In genomic region chr11:3786781-3787428, GRCh38 we compare ENCODE assay signal across 12 cellular contexts. TPM values are rescaled to one million over a fixed set of nuclear protein-coding genes. Genes with fewer than 3 reads are reported as not detected.
DNase-seq lines count a peak whose midpoint lies in the region; ATAC-seq and TF ChIP-seq lines count a peak whose summit lies in the region.
"Had no signal": no experiment of that assay in that cellular context is flagged by ENCODE, and none has a peak within 500 bp of the region (broad histone marks: within the 10 kb centered on the region; RNA-seq: fewer than 3 reads in every experiment).

No MANE protein-coding gene starts in this region.

- H2AFZ ChIP-seq in smooth muscle cell (ENCODE audit: low read depth) (no peak overlapping the region), H9 (ENCODE audit: low read length) (no peak overlapping the region)

- H3K4me2 ChIP-seq in smooth muscle cell, result peak overlapping the region; percentile 43
- H3K4me2 ChIP-seq in H9 (ENCODE audit: insufficient read depth, insufficient read length, low read length), result no peak overlapping the region

- no peaks in the 10 kb centered on the region for H3K27me3 ChIP-seq in smooth muscle cell (ENCODE audit: low read depth)
- H3K27me3 ChIP-seq in H9 (ENCODE audit: insufficient read depth, low read length), result no peaks in the 10 kb centered on the region

- H3K4ac ChIP-seq in H9 (ENCODE audit: low read depth, low read length), result no peak overlapping the region

- WGBS in smooth muscle cell (ENCODE audit: low lambda C conversion rate), result 71% methylated on average over 8 of the region's 8 CpGs
- WGBS in H9 (ENCODE audit: extremely low coverage, insufficient read length, low lambda C conversion rate), result no CpG with 5 or more reads among the region's 8 CpGs

- H3K18ac ChIP-seq in H9 (ENCODE audit: insufficient read length, low read depth, low read length), result no peak overlapping the region

- H2BK12ac ChIP-seq in H9 (ENCODE audit: insufficient read length, low read depth, low read length), result no peak overlapping the region

- no peaks in the 10 kb centered on the region for H3K9me3 ChIP-seq in smooth muscle cell (replicated peaks; ENCODE audit: low read depth)
- H3K9me3 ChIP-seq in H9 (ENCODE audit: control insufficient read depth, low read depth, low read length), result no peaks in the 10 kb centered on the region

- DNase-seq in activated T-cell treated with anti-CD3 and anti-CD28 coated beads, Interleukin-2, amount 50 U/mL, for 24 hours, result peak; percentile 7
- DNase-seq in activated T-cell treated with anti-CD3 and anti-CD28 coated beads, Interleukin-2, amount 50 U/mL, for 4 hours, result no peak
- DNase-seq in WTC11 (ENCODE audit: low spot score), result no peak
- peak; percentile 13 for DNase-seq in fibroblast of the aortic adventitia (ENCODE audit: low read depth)
- DNase-seq in smooth muscle cell (lab: John Stamatoyannopoulos, UW; ENCODE audit: unreplicated experiment), result no peak
- no peak for DNase-seq in H9
- no peak for DNase-seq in DMS153 treated with DMSO at 0.1 percent for 48 hours (lab: John Stamatoyannopoulos, UW; ENCODE audit: unreplicated experiment)
- DNase-seq: activated gamma-delta T cell, erythroblast, KG1, NCI-H82 had no signal

- H2BK20ac ChIP-seq in H9 (ENCODE audit: low read depth, low read length, poor library complexity, severe bottlenecking), result no peak overlapping the region

- peaks cover 12% of the 10 kb centered on the region for H3K79me1 ChIP-seq in H9 (ENCODE audit: insufficient read depth, low read depth, low read length, poor library complexity, severe bottlenecking)

- no peaks in the 10 kb centered on the region for H3K27me3 Mint-ChIP-seq in activated T-cell treated with anti-CD3 and anti-CD28 coated beads, Interleukin-2, amount 50 U/mL, for 24 hours
- no peaks in the 10 kb centered on the region for H3K27me3 Mint-ChIP-seq in activated T-cell treated with anti-CD3 and anti-CD28 coated beads, Interleukin-2, amount 50 U/mL, for 4 hours (ENCODE audit: low read depth)
- H3K27me3 Mint-ChIP-seq in WTC11 (ENCODE audit: low read depth) (no peaks in the 10 kb centered on the region), H9 (ENCODE audit: low read depth) (no peaks in the 10 kb centered on the region)

- H4K91ac ChIP-seq in H9 (ENCODE audit: insufficient read length, low read depth, low read length), result no peak overlapping the region

- CTCF ChIA-PET in WTC11 (lab: Charles Lee), result interaction anchor here (0.9 kb wide), 1 partner anchor 20 kb away, joined by 3 read pairs; no protein-coding TSS in a partner anchor

- no peak overlapping the region for H4K8ac ChIP-seq in H9 (replicated peaks; ENCODE audit: insufficient read length, low read depth, low read length)

- H4K5ac ChIP-seq in H9 (ENCODE audit: insufficient read length, low read depth, low read length), result no peak overlapping the region

- no peak overlapping the region for H2BK5ac ChIP-seq in H9 (ENCODE audit: insufficient read length, low read length)

- H3K14ac ChIP-seq in H9 (ENCODE audit: insufficient read depth, low read length), result no peak overlapping the region

- no peak overlapping the region for H3K56ac ChIP-seq in H9 (ENCODE audit: insufficient read length, low read depth, low read length)

- no peaks in the 10 kb centered on the region for H3K36me3 ChIP-seq in smooth muscle cell (ENCODE audit: low read depth)

- TF ChIP-seq CTCF in WTC11 (IDR thresholded peaks at IDR 0.05), result no peak
- TF ChIP-seq CTCF in fibroblast of the aortic adventitia (IDR thresholded peaks at IDR 0.05; ENCODE audit: insufficient read depth, low read length), result no peak
- TF ChIP-seq CTCF in smooth muscle cell (IDR thresholded peaks at IDR 0.05; ENCODE audit: borderline replicate concordance, insufficient read depth, poor library complexity, severe bottlenecking), result no peak
- TF ChIP-seq CTCF in H9 (conservative IDR thresholded peaks at IDR 0.05), result no peak

- peaks cover 1% of the 10 kb centered on the region for H3F3A ChIP-seq in smooth muscle cell (ENCODE audit: low read depth)

- H3K4me3 ChIP-seq in fibroblast of the aortic adventitia (ENCODE audit: low read depth, low read length) (no peak overlapping the region), smooth muscle cell (no peak overlapping the region)

- no peak overlapping the region for H3K4me3 Mint-ChIP-seq in activated T-cell treated with anti-CD3 and anti-CD28 coated beads, Interleukin-2, amount 50 U/mL, for 24 hours
- H3K4me3 Mint-ChIP-seq in activated T-cell treated with anti-CD3 and anti-CD28 coated beads, Interleukin-2, amount 50 U/mL, for 4 hours, result no peak overlapping the region
- H3K4me3 Mint-ChIP-seq in WTC11 (no peak overlapping the region), H9 (no peak overlapping the region)

- no peak for ATAC-seq in activated T-cell treated with anti-CD3 and anti-CD28 coated beads, Interleukin-2, amount 50 U/mL, for 4 hours
- ATAC-seq in WTC11, result no peak
- ATAC-seq in HG03342 (IDR thresholded peaks at IDR 0.05; ENCODE audit: unreplicated experiment), result no peak

- no peak overlapping the region for H2AK5ac ChIP-seq in H9 (ENCODE audit: insufficient read length, low read length)

- H3K27ac ChIP-seq in smooth muscle cell (ENCODE audit: low read depth) (peak overlapping the region; percentile 52), H9 (ENCODE audit: insufficient read length, low read depth, low read length) (no peak overlapping the region)

- no peak overlapping the region for H2BK120ac ChIP-seq in H9 (ENCODE audit: low read depth, low read length, poor library complexity, severe bottlenecking)

- peaks cover 74% of the 10 kb centered on the region for H3K4me1 Mint-ChIP-seq in activated T-cell treated with anti-CD3 and anti-CD28 coated beads, Interleukin-2, amount 50 U/mL, for 24 hours (ENCODE audit: low read depth)
- peaks cover 70% of the 10 kb centered on the region for H3K4me1 Mint-ChIP-seq in activated T-cell treated with anti-CD3 and anti-CD28 coated beads, Interleukin-2, amount 50 U/mL, for 4 hours (ENCODE audit: low read depth)
- peaks cover 11% of the 10 kb centered on the region for H3K4me1 Mint-ChIP-seq in WTC11
- peaks cover 8% of the 10 kb centered on the region in 2 experiments for H3K4me1 Mint-ChIP-seq in H9

- peaks cover 85% of the 10 kb centered on the region for H3K36me3 Mint-ChIP-seq in activated T-cell treated with anti-CD3 and anti-CD28 coated beads, Interleukin-2, amount 50 U/mL, for 24 hours (ENCODE audit: low read depth)
- H3K36me3 Mint-ChIP-seq in activated T-cell treated with anti-CD3 and anti-CD28 coated beads, Interleukin-2, amount 50 U/mL, for 4 hours (ENCODE audit: insufficient read depth), result peaks cover 23% of the 10 kb centered on the region
- peaks cover 11% of the 10 kb centered on the region for H3K36me3 Mint-ChIP-seq in WTC11
- H3K36me3 Mint-ChIP-seq in H9 (ENCODE audit: insufficient read depth in 1 of 3, low read depth in 3 of 3), result peaks cover under 1 to 30% (median 28%) of the 10 kb centered on the region in 3 experiments; a peak in 5 of 7 replicates

- H3K27ac Mint-ChIP-seq in activated T-cell treated with anti-CD3 and anti-CD28 coated beads, Interleukin-2, amount 50 U/mL, for 24 hours, result peak overlapping the region; percentile 11
- H3K27ac Mint-ChIP-seq in WTC11 (peak overlapping the region; percentile 55), H9 (no peak overlapping the region; a peak in 1 of 7 replicates)

- H3T11ph ChIP-seq in H9 (ENCODE audit: low read length), result no peak overlapping the region

- H3K4me1 ChIP-seq in smooth muscle cell (ENCODE audit: low read depth) (peaks cover 10% of the 10 kb centered on the region), H9 (ENCODE audit: insufficient read depth, low read length) (no peaks in the 10 kb centered on the region)

- H3K23ac ChIP-seq in H9 (ENCODE audit: insufficient read length, low read depth, low read length), result no peak overlapping the region

- no peak overlapping the region for H3K9ac ChIP-seq in smooth muscle cell (ENCODE audit: low read depth)
- no peak overlapping the region for H3K9ac ChIP-seq in H9 (ENCODE audit: extremely low read depth, insufficient read length, low read length)

- POLR2A ChIA-PET in WTC11 (lab: Charles Lee), result no interaction called here

- H3K9me3 Mint-ChIP-seq in activated T-cell treated with anti-CD3 and anti-CD28 coated beads, Interleukin-2, amount 50 U/mL, for 24 hours, result no peaks in the 10 kb centered on the region
- no peaks in the 10 kb centered on the region for H3K9me3 Mint-ChIP-seq in activated T-cell treated with anti-CD3 and anti-CD28 coated beads, Interleukin-2, amount 50 U/mL, for 4 hours
- H3K9me3 Mint-ChIP-seq in WTC11, result no peaks in the 10 kb centered on the region
- no peaks in the 10 kb centered on the region for H3K9me3 Mint-ChIP-seq in H9

- H2BK15ac ChIP-seq in H9 (ENCODE audit: low read depth, low read length), result no peak overlapping the region

- H4K20me1 ChIP-seq in smooth muscle cell (ENCODE audit: low read depth) (peaks cover 99% of the 10 kb centered on the region), H9 (ENCODE audit: control insufficient read depth, insufficient read depth, insufficient read length) (peaks cover 3% of the 10 kb centered on the region)

- H3K79me2 ChIP-seq in smooth muscle cell (ENCODE audit: low read depth), result peaks cover 95% of the 10 kb centered on the region
- peaks cover 39% of the 10 kb centered on the region; the same call in 1 of the 2 replicates for H3K79me2 ChIP-seq in H9 (ENCODE audit: insufficient read depth, low read length)

- H3K23me2 ChIP-seq in H9 (ENCODE audit: insufficient read length, low read depth, low read length, poor library complexity, severe bottlenecking), result no peaks in the 10 kb centered on the region

RNA-seq across cellular contexts. Expression of gene NUP98, which starts 10.4 kb away (rescaled TPM):
- 100 to 1,000 TPM; 118 to 124 (median 119) TPM for total RNA-seq in activated T-cell treated with anti-CD3 and anti-CD28 coated beads, Interleukin-2, amount 50 U/mL, for 4 hours
- total RNA-seq in WTC11 (2021), result 81.3 to 91.4 TPM (median 81.4 TPM) in 3 replicates
- 66.8 and 123 TPM in 2 replicates for total RNA-seq in fibroblast of the aortic adventitia (ENCODE audit: low replicate concordance)
- total RNA-seq in smooth muscle cell, result 81.8 and 84.0 TPM in 2 replicates
- polyA plus RNA-seq in smooth muscle cell, result 15.8 and 19.6 TPM in 2 replicates
- 105 and 106 TPM in 2 replicates for total RNA-seq in H9 (2021)

RNA-seq across cellular contexts. Expression of gene PGAP2, which starts 21.5 kb away (rescaled TPM):
- 10 to 100 TPM; 28.9 to 31.2 (median 29.0) TPM for total RNA-seq in activated T-cell treated with anti-CD3 and anti-CD28 coated beads, Interleukin-2, amount 50 U/mL, for 4 hours
- total RNA-seq in WTC11 (2021) (38.2 to 43.0 TPM (median 40.7 TPM) in 3 replicates), fibroblast of the aortic adventitia (ENCODE audit: low replicate concordance) (5.6 and 15.2 TPM in 2 replicates), smooth muscle cell (8.7 and 9.5 TPM in 2 replicates), H9 (2021) (36.1 and 37.4 TPM in 2 replicates)
- 10.9 and 22.9 TPM in 2 replicates for polyA plus RNA-seq in smooth muscle cell

RNA-seq across cellular contexts. Expression of gene RHOG, which starts 53.9 kb away (rescaled TPM):
- 100 to 1,000 TPM; 174 to 187 (median 184) TPM for total RNA-seq in activated T-cell treated with anti-CD3 and anti-CD28 coated beads, Interleukin-2, amount 50 U/mL, for 4 hours
- total RNA-seq in WTC11 (2021) (28.8 to 33.6 TPM (median 28.8 TPM) in 3 replicates), fibroblast of the aortic adventitia (ENCODE audit: low replicate concordance) (4.8 and 19.0 TPM in 2 replicates), smooth muscle cell (20.2 and 20.7 TPM in 2 replicates), H9 (2021) (24.9 and 26.4 TPM in 2 replicates)
- polyA plus RNA-seq in smooth muscle cell, result 32.7 and 51.3 TPM in 2 replicates

Comparison
In these comparisons a context has a peak if more than half of its experiments do, and no peak if none do; other contexts are left out.
1. DNase-seq: peak in activated T-cell treated with anti-CD3 and anti-CD28 coated beads, Interleukin-2, amount 50 U/mL, for 24 hours (single experiment) and fibroblast of the aortic adventitia (single experiment); none in activated T-cell treated with anti-CD3 and anti-CD28 coated beads, Interleukin-2, amount 50 U/mL, for 4 hours (single experiment), WTC11 (single experiment), smooth muscle cell (single experiment), H9 (single experiment) and DMS153 treated with DMSO at 0.1 percent for 48 hours (single experiment).
2. H3K27ac Mint-ChIP-seq: peak in activated T-cell treated with anti-CD3 and anti-CD28 coated beads, Interleukin-2, amount 50 U/mL, for 24 hours (single experiment) and WTC11 (single experiment); none in H9 (0 of 3).